In genomic region chr15:44728576-44729393, GRCh38 we compare ENCODE assay signal across 1 cellular context.
TF ChIP-seq lines count a peak whose summit lies in the region.

No MANE protein-coding gene starts in this region.

TF ChIP-seq in K562, 482 proteins besides CTCF, POLR2A, EP300 and RAD21 (continued from another document and continues in another):
- TF ChIP-seq KLF10 (CRISPR knock-in tag; IDR thresholded peaks at IDR 0.05), result 0 out of 2 replicates have a peak, but pooled peaks have one; percentile 42
- no peak for TF ChIP-seq ZNF699 (CRISPR knock-in tag; IDR thresholded peaks at IDR 0.05; ENCODE audit: insufficient replicate concordance)
- TF ChIP-seq BCL6 (CRISPR knock-in tag; IDR thresholded peaks at IDR 0.05), result no peak
- no peak for TF ChIP-seq TARDBP (IDR thresholded peaks at IDR 0.05)
- TF ChIP-seq NFIX (CRISPR knock-in tag; IDR thresholded peaks at IDR 0.05; ENCODE audit: low read depth), result no peak
- no peak for TF ChIP-seq FOXJ3 (CRISPR knock-in tag; IDR thresholded peaks at IDR 0.05)
- no peak for TF ChIP-seq U2AF2 (optimal IDR thresholded peaks at IDR 0.05; ENCODE audit: low read depth, low read length)
- TF ChIP-seq ZBTB11 (CRISPR knock-in tag; IDR thresholded peaks at IDR 0.05), result peak in 1 of 3 experiments; percentile 67; a peak in 1 of 6 replicates
- TF ChIP-seq ZNF318 (IDR thresholded peaks at IDR 0.05; ENCODE audit: borderline replicate concordance in 1 of 2, low read depth in 1 of 2), result peak in 1 of 2 experiments; percentile 100; a peak in 2 of 4 replicates
- no peak for TF ChIP-seq ZNF23 (CRISPR knock-in tag; IDR thresholded peaks at IDR 0.05)
- TF ChIP-seq NR0B1 (IDR thresholded peaks at IDR 0.05; ENCODE audit: partially characterized antibody), result no peak
- peak; percentile 35 for TF ChIP-seq TBP (optimal IDR thresholded peaks at IDR 0.05; ENCODE audit: low read depth, low read length)
- TF ChIP-seq PRDM10 (IDR thresholded peaks at IDR 0.05; ENCODE audit: partially characterized antibody), result peak; percentile 97
- 0 out of 2 replicates have a peak, but pooled peaks have one; percentile 44 for TF ChIP-seq CC2D1A (IDR thresholded peaks at IDR 0.05)
- no peak for TF ChIP-seq SAP30 (IDR thresholded peaks at IDR 0.05; ENCODE audit: borderline replicate concordance, insufficient read depth, low read depth, low read length, poor library complexity, severe bottlenecking)
- TF ChIP-seq CTCFL (IDR thresholded peaks at IDR 0.05; ENCODE audit: borderline replicate concordance, insufficient read depth, low read depth, low read length, poor library complexity, severe bottlenecking), result no peak
- no peak for TF ChIP-seq ZNF140 (CRISPR knock-in tag; IDR thresholded peaks at IDR 0.05)
- no peak for TF ChIP-seq ETV5 (CRISPR knock-in tag; IDR thresholded peaks at IDR 0.05; ENCODE audit: low read depth)
- no peak for TF ChIP-seq FOXP1 (CRISPR knock-in tag; IDR thresholded peaks at IDR 0.05)
- TF ChIP-seq SMARCA5 (IDR thresholded peaks at IDR 0.05), result no peak
- TF ChIP-seq THRA (IDR thresholded peaks at IDR 0.05), result no peak
- no peak for TF ChIP-seq ATF6 (CRISPR knock-in tag; IDR thresholded peaks at IDR 0.05)
- no peak for TF ChIP-seq STAG1 (CRISPR knock-in tag; IDR thresholded peaks at IDR 0.05; ENCODE audit: borderline replicate concordance)
- TF ChIP-seq ZNF780A (CRISPR knock-in tag; IDR thresholded peaks at IDR 0.05), result no peak
- TF ChIP-seq BCOR (IDR thresholded peaks at IDR 0.05), result no peak; the same call in 1 of the 2 replicates
- no peak for TF ChIP-seq ZNF280A (IDR thresholded peaks at IDR 0.05; ENCODE audit: low read depth, partially characterized antibody)
- TF ChIP-seq ZNF551 (CRISPR knock-in tag; IDR thresholded peaks at IDR 0.05), result no peak
- TF ChIP-seq ELF1 (tag; IDR thresholded peaks at IDR 0.05), result peak; percentile 76
- no peak for TF ChIP-seq ZNF583 (CRISPR knock-in tag; IDR thresholded peaks at IDR 0.05)
- 0 out of 2 replicates have a peak, but pooled peaks have one; percentile 33 for TF ChIP-seq MIER1 (IDR thresholded peaks at IDR 0.05; ENCODE audit: low read depth)
- TF ChIP-seq CTBP1 (IDR thresholded peaks at IDR 0.05; ENCODE audit: borderline replicate concordance), result peak; percentile 83
